ENCODE assay signal across 10 cellular contexts in genomic region chr7:143284591-143285453, GRCh38. TPM values are rescaled to one million over a fixed set of nuclear protein-coding genes. Genes with fewer than 3 reads are reported as not detected.
A peak's percentile ranks its signal among the peaks of the same experiment; 100 is the strongest.
DNase-seq lines count a peak whose midpoint lies in the region; ATAC-seq and TF ChIP-seq lines count a peak whose summit lies in the region.
"Had no signal": no experiment of that assay in that cellular context is flagged by ENCODE, and none has a peak within 500 bp of the region (broad histone marks: within the 10 kb centered on the region; RNA-seq: fewer than 3 reads in every experiment).

Gene TMEM139 (plus strand): TSS chr7:143284958. CDS start chr7:143285958, 1,000 bp downstream.

- ATAC-seq in GM23338 = peak; percentile 62
- peak in 2 of 8 donors; percentile 21 to 39 for ATAC-seq in heart right ventricle

- H2BK15ac ChIP-seq in neuronal stem cell (ENCODE audit: low read length) = peak within 1 kb of the TSS; percentile 11

- H4K91ac ChIP-seq in neuronal stem cell (ENCODE audit: low read depth, low read length, poor library complexity) = no peak within 1 kb of the TSS

- peaks cover 45% of the 10 kb centered on the region for H3K27me3 Mint-ChIP-seq in GM23338 (ENCODE audit: insufficient read depth, low read depth, poor library complexity)
- H3K27me3 Mint-ChIP-seq: stimulated activated naive CD8-positive, alpha-beta T cell treated with anti-CD3 and anti-CD28 coated beads, Interleukin-15, Interleukin-2, amounts not matched to agents 100 ng/mL and 50 ng/mL, for 24 hours had no signal

- peaks cover 13% of the 10 kb centered on the region; the same call in 1 of the 2 replicates for H3F3A ChIP-seq in GM23338 (replicated peaks; ENCODE audit: low read depth)

- no peak within 1 kb of the TSS for H3K23ac ChIP-seq in neuronal stem cell (ENCODE audit: low read depth, low read length, poor library complexity)

- no peak within 1 kb of the TSS for H3K27ac Mint-ChIP-seq in GM23338
- H3K27ac Mint-ChIP-seq: stimulated activated naive CD8-positive, alpha-beta T cell treated with anti-CD3 and anti-CD28 coated beads, Interleukin-15, Interleukin-2, amounts not matched to agents 100 ng/mL and 50 ng/mL, for 24 hours had no signal

- H3K9me2 ChIP-seq in GM23338 (ENCODE audit: insufficient read depth) = peaks cover 6% of the 10 kb centered on the region; the same call in 1 of the 2 replicates
- H3K9me2 ChIP-seq in OCI-LY7 (ENCODE audit: insufficient read depth, low read length) = no peaks in the 10 kb centered on the region

- H2BK5ac ChIP-seq in neuronal stem cell (ENCODE audit: low read length) = no peak within 1 kb of the TSS

- no peak within 1 kb of the TSS for H4K8ac ChIP-seq in neuronal stem cell (ENCODE audit: low read depth, low read length)

- H3K27me3 ChIP-seq in GM23338 (ENCODE audit: insufficient read depth) (peaks cover 24% of the 10 kb centered on the region), heart right ventricle (no peaks in the 10 kb centered on the region), neuronal stem cell (ENCODE audit: control insufficient read depth in 3 of 3, insufficient read depth in 3 of 3, low read depth in 1 of 3, low read length in 3 of 3) (peaks cover 0 to 3% (median 0%) of the 10 kb centered on the region in 3 experiments)

- CTCF ChIA-PET in OCI-LY7 (lab: Charles Lee; ENCODE audit: unreplicated experiment) = no interaction called here

- H3K4me2 ChIP-seq in GM23338 (peak within 1 kb of the TSS; percentile 90), OCI-LY7 (ENCODE audit: low read length) (peak within 1 kb of the TSS; percentile 75), neuronal stem cell (ENCODE audit: insufficient read depth, low read length, poor library complexity, severe bottlenecking) (peak within 1 kb of the TSS; percentile 34)

- 65 to 68% methylated on average over 19 of the region's 19 CpGs for WGBS in heart right ventricle, 2 donors
- no CpG with 5 or more reads among the region's 19 CpGs for WGBS in neuronal stem cell (ENCODE audit: extremely low coverage in 2 of 2, insufficient read length in 2 of 2, insufficient replicate concordance in 1 of 2), 2 donors

- H2AK5ac ChIP-seq in neuronal stem cell (ENCODE audit: low read depth, low read length) = no peak within 1 kb of the TSS

- H3K4me1 Mint-ChIP-seq in GM23338 = peaks cover 42% of the 10 kb centered on the region

- peak within 1 kb of the TSS; percentile 52 for H3K4me3 ChIP-seq in GM23338
- peak within 1 kb of the TSS; percentile 42 for H3K4me3 ChIP-seq in OCI-LY7 (ENCODE audit: low read depth, low read length, poor library complexity, severe bottlenecking)
- H3K4me3 ChIP-seq in heart right ventricle = peak within 1 kb of the TSS in 7 of 10 donors; percentile 14 to 41 (median 38)
- H3K4me3 ChIP-seq in neuronal stem cell (ENCODE audit: low read length in 2 of 2) = peak within 1 kb of the TSS in 1 of 2 donors; percentile 23

- no peak within 1 kb of the TSS for H2BK120ac ChIP-seq in neuronal stem cell (ENCODE audit: low read depth, low read length)

- no peak within 1 kb of the TSS for H3K14ac ChIP-seq in neuronal stem cell (ENCODE audit: low read length)

- TF ChIP-seq CTCF in GM23338 (conservative IDR thresholded peaks at IDR 0.05; ENCODE audit: low read depth in 2 of 2) (no peak), OCI-LY7 (conservative IDR thresholded peaks at IDR 0.05; ENCODE audit: low read length) (no peak), heart right ventricle (IDR thresholded peaks at IDR 0.05) (no peak)

- H3K9me3 Mint-ChIP-seq in GM23338 = peaks cover 18% of the 10 kb centered on the region
- H3K9me3 Mint-ChIP-seq: stimulated activated naive CD8-positive, alpha-beta T cell treated with anti-CD3 and anti-CD28 coated beads, Interleukin-15, Interleukin-2, amounts not matched to agents 100 ng/mL and 50 ng/mL, for 24 hours had no signal

- POLR2A ChIA-PET in OCI-LY7 (lab: Charles Lee) = interaction anchor here (0.5 to 1.7 kb wide), 2 partner anchors 8 to 12 kb away, joined by 3 to 12 read pairs; no protein-coding TSS in a partner anchor

- no TSS peak for BruUV-seq in OCI-LY7 (replicated peaks; lab: Mats Ljungman, UMichigan)

- H3K18ac ChIP-seq in neuronal stem cell (ENCODE audit: low read length) = peak within 1 kb of the TSS; percentile 55

- H3K4me3 Mint-ChIP-seq in GM23338 = peak within 1 kb of the TSS; percentile 65
- H3K4me3 Mint-ChIP-seq: stimulated activated naive CD8-positive, alpha-beta T cell treated with anti-CD3 and anti-CD28 coated beads, Interleukin-15, Interleukin-2, amounts not matched to agents 100 ng/mL and 50 ng/mL, for 24 hours had no signal

- H3K36me3 Mint-ChIP-seq in GM23338 (ENCODE audit: low read depth) = peaks cover 29% of the 10 kb centered on the region

- H3K79me1 ChIP-seq in neuronal stem cell (ENCODE audit: low read depth, low read length) = no peaks in the 10 kb centered on the region

- H3K36me3 ChIP-seq in GM23338 (ENCODE audit: insufficient read depth) (no peaks in the 10 kb centered on the region), OCI-LY7 (ENCODE audit: insufficient read depth, low read length) (peaks cover 13% of the 10 kb centered on the region), heart right ventricle (no peaks in the 10 kb centered on the region), neuronal stem cell (replicated peaks in 1 of 2; ENCODE audit: control insufficient read depth in 2 of 2, insufficient read depth in 2 of 2, low read length in 2 of 2) (peaks cover 2 to 4% of the 10 kb centered on the region in 2 donors)

- H3K79me2 ChIP-seq in GM23338 (replicated peaks; ENCODE audit: insufficient read depth) (peaks cover 13% of the 10 kb centered on the region), OCI-LY7 (ENCODE audit: insufficient read depth, low read depth, low read length) (peaks cover 15% of the 10 kb centered on the region)

- no peak within 1 kb of the TSS for H3K9ac ChIP-seq in neuronal stem cell (ENCODE audit: low read depth, low read length, poor library complexity)

- H3K9me3 ChIP-seq in OCI-LY7 (ENCODE audit: low read length) (0 out of 2 replicates have a peak, but pooled peaks cover 5% of the 10 kb centered on the region), heart right ventricle (no peaks in the 10 kb centered on the region), neuronal stem cell (replicated peaks in 1 of 2; ENCODE audit: control insufficient read depth in 2 of 2, insufficient read depth in 1 of 2, low read depth in 1 of 2, low read length in 2 of 2) (peaks cover 6 to 14% of the 10 kb centered on the region in 2 donors)

- intact Hi-C loops in OCI-LY7 (cut with micrococcal nuclease; ENCODE audit: unreplicated experiment) (loop anchor here (5.0 kb wide), 2 partner anchors 478 to 1548 kb away; partner anchors contain the start of gene SSBP1), heart right ventricle (cut with DNase I) (loop anchor here in 3 of 10 donors (2.0 to 5.0 kb wide), 2 partner anchors 20 to 43 kb away; no protein-coding TSS in a partner anchor)

- no peak within 1 kb of the TSS for H2BK12ac ChIP-seq in neuronal stem cell (ENCODE audit: low read length)

- H3K27ac ChIP-seq in GM23338 (ENCODE audit: low read depth) (no peak within 1 kb of the TSS), OCI-LY7 (ENCODE audit: low read depth, low read length, poor library complexity, severe bottlenecking) (no peak within 1 kb of the TSS), heart right ventricle (peak within 1 kb of the TSS in 9 of 10 donors; percentile 32 to 99 (median 55)), neuronal stem cell (replicated peaks; ENCODE audit: low read length) (peak within 1 kb of the TSS; percentile 28)

- H3K4ac ChIP-seq in neuronal stem cell (ENCODE audit: low read length) = no peak within 1 kb of the TSS

- DNase-seq in GM23338 (ENCODE audit: low spot score) = peak; percentile 92
- no peak for DNase-seq in OCI-LY7 (ENCODE audit: low spot score)
- peak in 1 of 2 donors; percentile 17 for DNase-seq in heart right ventricle
- no peak for DNase-seq in neuronal stem cell (ENCODE audit: low spot score)
- no peak for DNase-seq in DMS79 treated with DMSO at 0.1 percent for 48 hours (lab: John Stamatoyannopoulos, UW)
- no peak for DNase-seq in HPDE6-E6E7 (ENCODE audit: extremely low spot score)
- DNase-seq in retina = no peak
- DNase-seq in SIG-M5 (lab: John Stamatoyannopoulos, UW) = no peak
- DNase-seq: RPMI8226 had no signal

- peak within 1 kb of the TSS; percentile 66 for H2AFZ ChIP-seq in GM23338
- H2AFZ ChIP-seq in OCI-LY7 (ENCODE audit: low read length) = peak within 1 kb of the TSS; percentile 94
- H2AFZ ChIP-seq in neuronal stem cell (ENCODE audit: low read length) = peak within 1 kb of the TSS; percentile 71

- H4K20me1 ChIP-seq in GM23338 (replicated peaks; ENCODE audit: insufficient read depth) (no peaks in the 10 kb centered on the region), OCI-LY7 (ENCODE audit: insufficient read depth, low read length) (no peaks in the 10 kb centered on the region)

- peaks cover 38% of the 10 kb centered on the region for H3K4me1 ChIP-seq in GM23338 (ENCODE audit: insufficient read depth)
- H3K4me1 ChIP-seq in OCI-LY7 (ENCODE audit: insufficient read depth, low read length, poor library complexity, severe bottlenecking) = peaks cover 28% of the 10 kb centered on the region
- H3K4me1 ChIP-seq in heart right ventricle = peaks cover 0 to 60% (median 30%) of the 10 kb centered on the region in 9 donors
- peaks cover 10 to 14% of the 10 kb centered on the region in 2 donors for H3K4me1 ChIP-seq in neuronal stem cell (ENCODE audit: control insufficient read depth in 2 of 2, insufficient read depth in 1 of 2, low read depth in 1 of 2, low read length in 2 of 2)

TF ChIP-seq in GM23338, 12 proteins besides CTCF, POLR2A, EP300 and RAD21:
- TF ChIP-seq POLR2AphosphoS5 (IDR thresholded peaks at IDR 0.05; ENCODE audit: low read depth) (0 out of 2 replicates have a peak, but pooled peaks have one; percentile 53), NANOG (IDR thresholded peaks at IDR 0.05; ENCODE audit: borderline replicate concordance) (no peak)

RNA-seq across cellular contexts. Expression of gene TMEM139, which starts in this region (rescaled TPM):
- 2.3 and 3.6 TPM in 2 replicates for total RNA-seq in GM23338 (2014; rRNA removed; shearing (Covaris generic))
- polyA plus RNA-seq in GM23338 (2016; fragmentation: Nextera tagmentation; extraction: Ambion mirVana) (1.7 and 3.3 TPM in 2 replicates), heart right ventricle (10 to 100 TPM in 1 of 2 donors, 1 to 10 TPM in 1; 2.6 to 18.0 TPM)
- total RNA-seq in OCI-LY7 (2014; rRNA removed; shearing (Covaris generic)) = not detected in 2 replicates
- total RNA-seq in OCI-LY7 (2022) (0.46 and 0.48 TPM in 2 replicates), heart right ventricle (10 to 100 TPM in 7 of 10 donors, 1 to 10 TPM in 3; 5.4 to 14.2 (median 11.1) TPM)
- polyA plus RNA-seq in neuronal stem cell (2013, experiment 1 of 2) = 4.3 TPM
- 4.0 TPM for polyA plus RNA-seq in neuronal stem cell (2013, experiment 2 of 2)

Comparison
In these comparisons a context has a peak if more than half of its experiments do, and no peak if none do; other contexts are left out.
1. H3K27ac ChIP-seq: peak in heart right ventricle (9 of 10) and neuronal stem cell (single experiment); none in GM23338 (single experiment) and OCI-LY7 (single experiment).
2. H3K4me2 ChIP-seq: peak in every context shown above with its lines; median percentile 90 in GM23338; 75 in OCI-LY7; 34 in neuronal stem cell.
3. Peak in every context shown above with its lines, with median percentiles within 50 percentile points of each other: H2AFZ ChIP-seq.